In the genomic region with DNA sequence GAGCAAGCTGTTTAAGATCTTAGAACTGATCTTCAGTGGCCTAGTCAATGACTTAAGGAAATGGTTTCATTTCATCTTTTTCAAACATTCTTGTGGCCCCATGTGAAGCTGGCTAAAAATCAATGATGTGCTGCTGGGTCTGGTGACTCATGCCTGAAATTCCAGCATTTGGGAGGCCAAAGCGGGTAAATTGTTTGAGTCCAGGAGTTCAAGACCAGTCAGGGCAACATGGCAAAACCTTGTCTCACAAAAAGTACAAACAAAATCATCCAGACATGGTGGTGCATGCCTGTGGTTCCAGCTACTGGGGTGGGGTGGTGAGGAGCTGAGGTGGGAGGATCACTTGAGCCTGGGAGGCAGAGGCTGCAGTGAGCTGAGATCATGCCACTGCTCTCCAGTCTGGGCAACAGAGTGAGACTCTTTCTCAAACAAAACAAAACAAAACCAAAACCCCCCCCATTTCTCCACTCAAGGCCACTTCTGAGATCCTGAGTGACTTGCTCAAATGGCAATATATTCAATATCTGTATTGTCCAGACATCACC, we compare ENCODE assay signal across 1 cellular context.
TF ChIP-seq lines count a peak whose summit lies in the region.

No MANE protein-coding gene starts in this region.

TF ChIP-seq in HepG2, 621 proteins besides CTCF, POLR2A, EP300 and RAD21 (continued from another document and continues in another):
- TF ChIP-seq, protein P1, sequence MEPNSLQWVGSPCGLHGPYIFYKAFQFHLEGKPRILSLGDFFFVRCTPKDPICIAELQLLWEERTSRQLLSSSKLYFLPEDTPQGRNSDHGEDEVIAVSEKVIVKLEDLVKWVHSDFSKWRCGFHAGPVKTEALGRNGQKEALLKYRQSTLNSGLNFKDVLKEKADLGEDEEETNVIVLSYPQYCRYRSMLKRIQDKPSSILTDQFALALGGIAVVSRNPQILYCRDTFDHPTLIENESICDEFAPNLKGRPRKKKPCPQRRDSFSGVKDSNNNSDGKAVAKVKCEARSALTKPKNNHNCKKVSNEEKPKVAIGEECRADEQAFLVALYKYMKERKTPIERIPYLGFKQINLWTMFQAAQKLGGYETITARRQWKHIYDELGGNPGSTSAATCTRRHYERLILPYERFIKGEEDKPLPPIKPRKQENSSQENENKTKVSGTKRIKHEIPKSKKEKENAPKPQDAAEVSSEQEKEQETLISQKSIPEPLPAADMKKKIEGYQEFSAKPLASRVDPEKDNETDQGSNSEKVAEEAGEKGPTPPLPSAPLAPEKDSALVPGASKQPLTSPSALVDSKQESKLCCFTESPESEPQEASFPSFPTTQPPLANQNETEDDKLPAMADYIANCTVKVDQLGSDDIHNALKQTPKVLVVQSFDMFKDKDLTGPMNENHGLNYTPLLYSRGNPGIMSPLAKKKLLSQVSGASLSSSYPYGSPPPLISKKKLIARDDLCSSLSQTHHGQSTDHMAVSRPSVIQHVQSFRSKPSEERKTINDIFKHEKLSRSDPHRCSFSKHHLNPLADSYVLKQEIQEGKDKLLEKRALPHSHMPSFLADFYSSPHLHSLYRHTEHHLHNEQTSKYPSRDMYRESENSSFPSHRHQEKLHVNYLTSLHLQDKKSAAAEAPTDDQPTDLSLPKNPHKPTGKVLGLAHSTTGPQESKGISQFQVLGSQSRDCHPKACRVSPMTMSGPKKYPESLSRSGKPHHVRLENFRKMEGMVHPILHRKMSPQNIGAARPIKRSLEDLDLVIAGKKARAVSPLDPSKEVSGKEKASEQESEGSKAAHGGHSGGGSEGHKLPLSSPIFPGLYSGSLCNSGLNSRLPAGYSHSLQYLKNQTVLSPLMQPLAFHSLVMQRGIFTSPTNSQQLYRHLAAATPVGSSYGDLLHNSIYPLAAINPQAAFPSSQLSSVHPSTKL (CRISPR knock-in tag; IDR thresholded peaks at IDR 0.05): peak; percentile 58; the same call in 1 of the 2 replicates
- no peak for TF ChIP-seq ZNF556 (CRISPR knock-in tag; IDR thresholded peaks at IDR 0.05; ENCODE audit: borderline replicate concordance)
- no peak; the same call in 1 of the 2 replicates for TF ChIP-seq HOXA3 (CRISPR knock-in tag; IDR thresholded peaks at IDR 0.05)
- TF ChIP-seq, protein P2, sequence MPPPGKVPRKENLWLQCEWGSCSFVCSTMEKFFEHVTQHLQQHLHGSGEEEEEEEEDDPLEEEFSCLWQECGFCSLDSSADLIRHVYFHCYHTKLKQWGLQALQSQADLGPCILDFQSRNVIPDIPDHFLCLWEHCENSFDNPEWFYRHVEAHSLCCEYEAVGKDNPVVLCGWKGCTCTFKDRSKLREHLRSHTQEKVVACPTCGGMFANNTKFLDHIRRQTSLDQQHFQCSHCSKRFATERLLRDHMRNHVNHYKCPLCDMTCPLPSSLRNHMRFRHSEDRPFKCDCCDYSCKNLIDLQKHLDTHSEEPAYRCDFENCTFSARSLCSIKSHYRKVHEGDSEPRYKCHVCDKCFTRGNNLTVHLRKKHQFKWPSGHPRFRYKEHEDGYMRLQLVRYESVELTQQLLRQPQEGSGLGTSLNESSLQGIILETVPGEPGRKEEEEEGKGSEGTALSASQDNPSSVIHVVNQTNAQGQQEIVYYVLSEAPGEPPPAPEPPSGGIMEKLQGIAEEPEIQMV (CRISPR knock-in tag; IDR thresholded peaks at IDR 0.05; ENCODE audit: low read depth): no peak
- TF ChIP-seq ZNF619 (CRISPR knock-in tag; IDR thresholded peaks at IDR 0.05): no peak
- TF ChIP-seq, protein P3, sequence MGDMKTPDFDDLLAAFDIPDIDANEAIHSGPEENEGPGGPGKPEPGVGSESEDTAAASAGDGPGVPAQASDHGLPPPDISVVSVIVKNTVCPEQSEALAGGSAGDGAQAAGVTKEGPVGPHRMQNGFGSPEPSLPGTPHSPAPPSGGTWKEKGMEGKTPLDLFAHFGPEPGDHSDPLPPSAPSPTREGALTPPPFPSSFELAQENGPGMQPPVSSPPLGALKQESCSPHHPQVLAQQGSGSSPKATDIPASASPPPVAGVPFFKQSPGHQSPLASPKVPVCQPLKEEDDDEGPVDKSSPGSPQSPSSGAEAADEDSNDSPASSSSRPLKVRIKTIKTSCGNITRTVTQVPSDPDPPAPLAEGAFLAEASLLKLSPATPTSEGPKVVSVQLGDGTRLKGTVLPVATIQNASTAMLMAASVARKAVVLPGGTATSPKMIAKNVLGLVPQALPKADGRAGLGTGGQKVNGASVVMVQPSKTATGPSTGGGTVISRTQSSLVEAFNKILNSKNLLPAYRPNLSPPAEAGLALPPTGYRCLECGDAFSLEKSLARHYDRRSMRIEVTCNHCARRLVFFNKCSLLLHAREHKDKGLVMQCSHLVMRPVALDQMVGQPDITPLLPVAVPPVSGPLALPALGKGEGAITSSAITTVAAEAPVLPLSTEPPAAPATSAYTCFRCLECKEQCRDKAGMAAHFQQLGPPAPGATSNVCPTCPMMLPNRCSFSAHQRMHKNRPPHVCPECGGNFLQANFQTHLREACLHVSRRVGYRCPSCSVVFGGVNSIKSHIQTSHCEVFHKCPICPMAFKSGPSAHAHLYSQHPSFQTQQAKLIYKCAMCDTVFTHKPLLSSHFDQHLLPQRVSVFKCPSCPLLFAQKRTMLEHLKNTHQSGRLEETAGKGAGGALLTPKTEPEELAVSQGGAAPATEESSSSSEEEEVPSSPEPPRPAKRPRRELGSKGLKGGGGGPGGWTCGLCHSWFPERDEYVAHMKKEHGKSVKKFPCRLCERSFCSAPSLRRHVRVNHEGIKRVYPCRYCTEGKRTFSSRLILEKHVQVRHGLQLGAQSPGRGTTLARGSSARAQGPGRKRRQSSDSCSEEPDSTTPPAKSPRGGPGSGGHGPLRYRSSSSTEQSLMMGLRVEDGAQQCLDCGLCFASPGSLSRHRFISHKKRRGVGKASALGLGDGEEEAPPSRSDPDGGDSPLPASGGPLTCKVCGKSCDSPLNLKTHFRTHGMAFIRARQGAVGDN (CRISPR knock-in tag; IDR thresholded peaks at IDR 0.05): no peak
- TF ChIP-seq, protein P4, sequence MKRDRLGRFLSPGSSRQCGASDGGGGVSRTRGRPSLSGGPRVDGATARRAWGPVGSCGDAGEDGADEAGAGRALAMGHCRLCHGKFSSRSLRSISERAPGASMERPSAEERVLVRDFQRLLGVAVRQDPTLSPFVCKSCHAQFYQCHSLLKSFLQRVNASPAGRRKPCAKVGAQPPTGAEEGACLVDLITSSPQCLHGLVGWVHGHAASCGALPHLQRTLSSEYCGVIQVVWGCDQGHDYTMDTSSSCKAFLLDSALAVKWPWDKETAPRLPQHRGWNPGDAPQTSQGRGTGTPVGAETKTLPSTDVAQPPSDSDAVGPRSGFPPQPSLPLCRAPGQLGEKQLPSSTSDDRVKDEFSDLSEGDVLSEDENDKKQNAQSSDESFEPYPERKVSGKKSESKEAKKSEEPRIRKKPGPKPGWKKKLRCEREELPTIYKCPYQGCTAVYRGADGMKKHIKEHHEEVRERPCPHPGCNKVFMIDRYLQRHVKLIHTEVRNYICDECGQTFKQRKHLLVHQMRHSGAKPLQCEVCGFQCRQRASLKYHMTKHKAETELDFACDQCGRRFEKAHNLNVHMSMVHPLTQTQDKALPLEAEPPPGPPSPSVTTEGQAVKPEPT (CRISPR knock-in tag; IDR thresholded peaks at IDR 0.05; ENCODE audit: low read depth): no peak
- TF ChIP-seq EZH2 (conservative IDR thresholded peaks at IDR 0.05; ENCODE audit: low read depth, low read length): no peak
- TF ChIP-seq JARID2 (CRISPR knock-in tag; IDR thresholded peaks at IDR 0.05; ENCODE audit: insufficient replicate concordance): no peak
- no peak for TF ChIP-seq ZNF20 (CRISPR knock-in tag; IDR thresholded peaks at IDR 0.05)
- TF ChIP-seq ZFP1 (CRISPR knock-in tag; IDR thresholded peaks at IDR 0.05): no peak
- TF ChIP-seq TEAD3 (CRISPR knock-in tag; optimal IDR thresholded peaks at IDR 0.05; ENCODE audit: borderline replicate concordance): peak; percentile 91
- TF ChIP-seq, protein P5, sequence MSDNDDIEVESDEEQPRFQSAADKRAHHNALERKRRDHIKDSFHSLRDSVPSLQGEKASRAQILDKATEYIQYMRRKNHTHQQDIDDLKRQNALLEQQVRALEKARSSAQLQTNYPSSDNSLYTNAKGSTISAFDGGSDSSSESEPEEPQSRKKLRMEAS (IDR thresholded peaks at IDR 0.05): 0 out of 2 replicates have a peak, but pooled peaks have one; percentile 17
- TF ChIP-seq NFYB (CRISPR knock-in tag; IDR thresholded peaks at IDR 0.05): no peak
- TF ChIP-seq, protein P6, sequence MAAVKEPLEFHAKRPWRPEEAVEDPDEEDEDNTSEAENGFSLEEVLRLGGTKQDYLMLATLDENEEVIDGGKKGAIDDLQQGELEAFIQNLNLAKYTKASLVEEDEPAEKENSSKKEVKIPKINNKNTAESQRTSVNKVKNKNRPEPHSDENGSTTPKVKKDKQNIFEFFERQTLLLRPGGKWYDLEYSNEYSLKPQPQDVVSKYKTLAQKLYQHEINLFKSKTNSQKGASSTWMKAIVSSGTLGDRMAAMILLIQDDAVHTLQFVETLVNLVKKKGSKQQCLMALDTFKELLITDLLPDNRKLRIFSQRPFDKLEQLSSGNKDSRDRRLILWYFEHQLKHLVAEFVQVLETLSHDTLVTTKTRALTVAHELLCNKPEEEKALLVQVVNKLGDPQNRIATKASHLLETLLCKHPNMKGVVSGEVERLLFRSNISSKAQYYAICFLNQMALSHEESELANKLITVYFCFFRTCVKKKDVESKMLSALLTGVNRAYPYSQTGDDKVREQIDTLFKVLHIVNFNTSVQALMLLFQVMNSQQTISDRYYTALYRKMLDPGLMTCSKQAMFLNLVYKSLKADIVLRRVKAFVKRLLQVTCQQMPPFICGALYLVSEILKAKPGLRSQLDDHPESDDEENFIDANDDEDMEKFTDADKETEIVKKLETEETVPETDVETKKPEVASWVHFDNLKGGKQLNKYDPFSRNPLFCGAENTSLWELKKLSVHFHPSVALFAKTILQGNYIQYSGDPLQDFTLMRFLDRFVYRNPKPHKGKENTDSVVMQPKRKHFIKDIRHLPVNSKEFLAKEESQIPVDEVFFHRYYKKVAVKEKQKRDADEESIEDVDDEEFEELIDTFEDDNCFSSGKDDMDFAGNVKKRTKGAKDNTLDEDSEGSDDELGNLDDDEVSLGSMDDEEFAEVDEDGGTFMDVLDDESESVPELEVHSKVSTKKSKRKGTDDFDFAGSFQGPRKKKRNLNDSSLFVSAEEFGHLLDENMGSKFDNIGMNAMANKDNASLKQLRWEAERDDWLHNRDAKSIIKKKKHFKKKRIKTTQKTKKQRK (IDR thresholded peaks at IDR 0.05; ENCODE audit: low read length): no peak
- TF ChIP-seq ISX (CRISPR knock-in tag; conservative IDR thresholded peaks at IDR 0.05): no peak
- no peak for TF ChIP-seq SOX13 (IDR thresholded peaks at IDR 0.05)
- TF ChIP-seq SOX13 (CRISPR knock-in tag; conservative IDR thresholded peaks at IDR 0.05 in 1 of 2, IDR thresholded peaks at IDR 0.05 in 1 of 2): no peak
- TF ChIP-seq, protein P7, sequence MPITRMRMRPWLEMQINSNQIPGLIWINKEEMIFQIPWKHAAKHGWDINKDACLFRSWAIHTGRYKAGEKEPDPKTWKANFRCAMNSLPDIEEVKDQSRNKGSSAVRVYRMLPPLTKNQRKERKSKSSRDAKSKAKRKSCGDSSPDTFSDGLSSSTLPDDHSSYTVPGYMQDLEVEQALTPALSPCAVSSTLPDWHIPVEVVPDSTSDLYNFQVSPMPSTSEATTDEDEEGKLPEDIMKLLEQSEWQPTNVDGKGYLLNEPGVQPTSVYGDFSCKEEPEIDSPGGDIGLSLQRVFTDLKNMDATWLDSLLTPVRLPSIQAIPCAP (CRISPR knock-in tag; IDR thresholded peaks at IDR 0.05; ENCODE audit: low read depth): no peak
- TF ChIP-seq ARNTL (CRISPR knock-in tag; IDR thresholded peaks at IDR 0.05): peak; percentile 44; the same call in 1 of the 2 replicates
- TF ChIP-seq, protein P8, sequence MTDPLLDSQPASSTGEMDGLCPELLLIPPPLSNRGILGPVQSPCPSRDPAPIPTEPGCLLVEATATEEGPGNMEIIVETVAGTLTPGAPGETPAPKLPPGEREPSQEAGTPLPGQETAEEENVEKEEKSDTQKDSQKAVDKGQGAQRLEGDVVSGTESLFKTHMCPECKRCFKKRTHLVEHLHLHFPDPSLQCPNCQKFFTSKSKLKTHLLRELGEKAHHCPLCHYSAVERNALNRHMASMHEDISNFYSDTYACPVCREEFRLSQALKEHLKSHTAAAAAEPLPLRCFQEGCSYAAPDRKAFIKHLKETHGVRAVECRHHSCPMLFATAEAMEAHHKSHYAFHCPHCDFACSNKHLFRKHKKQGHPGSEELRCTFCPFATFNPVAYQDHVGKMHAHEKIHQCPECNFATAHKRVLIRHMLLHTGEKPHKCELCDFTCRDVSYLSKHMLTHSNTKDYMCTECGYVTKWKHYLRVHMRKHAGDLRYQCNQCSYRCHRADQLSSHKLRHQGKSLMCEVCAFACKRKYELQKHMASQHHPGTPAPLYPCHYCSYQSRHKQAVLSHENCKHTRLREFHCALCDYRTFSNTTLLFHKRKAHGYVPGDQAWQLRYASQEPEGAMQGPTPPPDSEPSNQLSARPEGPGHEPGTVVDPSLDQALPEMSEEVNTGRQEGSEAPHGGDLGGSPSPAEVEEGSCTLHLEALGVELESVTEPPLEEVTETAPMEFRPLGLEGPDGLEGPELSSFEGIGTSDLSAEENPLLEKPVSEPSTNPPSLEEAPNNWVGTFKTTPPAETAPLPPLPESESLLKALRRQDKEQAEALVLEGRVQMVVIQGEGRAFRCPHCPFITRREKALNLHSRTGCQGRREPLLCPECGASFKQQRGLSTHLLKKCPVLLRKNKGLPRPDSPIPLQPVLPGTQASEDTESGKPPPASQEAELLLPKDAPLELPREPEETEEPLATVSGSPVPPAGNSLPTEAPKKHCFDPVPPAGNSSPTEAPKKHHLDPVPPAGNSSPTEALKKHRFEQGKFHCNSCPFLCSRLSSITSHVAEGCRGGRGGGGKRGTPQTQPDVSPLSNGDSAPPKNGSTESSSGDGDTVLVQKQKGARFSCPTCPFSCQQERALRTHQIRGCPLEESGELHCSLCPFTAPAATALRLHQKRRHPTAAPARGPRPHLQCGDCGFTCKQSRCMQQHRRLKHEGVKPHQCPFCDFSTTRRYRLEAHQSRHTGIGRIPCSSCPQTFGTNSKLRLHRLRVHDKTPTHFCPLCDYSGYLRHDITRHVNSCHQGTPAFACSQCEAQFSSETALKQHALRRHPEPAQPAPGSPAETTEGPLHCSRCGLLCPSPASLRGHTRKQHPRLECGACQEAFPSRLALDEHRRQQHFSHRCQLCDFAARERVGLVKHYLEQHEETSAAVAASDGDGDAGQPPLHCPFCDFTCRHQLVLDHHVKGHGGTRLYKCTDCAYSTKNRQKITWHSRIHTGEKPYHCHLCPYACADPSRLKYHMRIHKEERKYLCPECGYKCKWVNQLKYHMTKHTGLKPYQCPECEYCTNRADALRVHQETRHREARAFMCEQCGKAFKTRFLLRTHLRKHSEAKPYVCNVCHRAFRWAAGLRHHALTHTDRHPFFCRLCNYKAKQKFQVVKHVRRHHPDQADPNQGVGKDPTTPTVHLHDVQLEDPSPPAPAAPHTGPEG (CRISPR knock-in tag; IDR thresholded peaks at IDR 0.05): no peak
- no peak for TF ChIP-seq PCBP1 (IDR thresholded peaks at IDR 0.05; ENCODE audit: borderline replicate concordance, low read depth, low read length)
- TF ChIP-seq BORCS8-MEF2B (CRISPR knock-in tag; IDR thresholded peaks at IDR 0.05): no peak
- TF ChIP-seq HNF4A (CRISPR knock-in tag; IDR thresholded peaks at IDR 0.05): peak; percentile 61
- peak; percentile 62; the same call in 1 of the 2 replicates for TF ChIP-seq ZNF292 (CRISPR knock-in tag; IDR thresholded peaks at IDR 0.05; ENCODE audit: borderline replicate concordance, low read depth)
- TF ChIP-seq, protein P9, sequence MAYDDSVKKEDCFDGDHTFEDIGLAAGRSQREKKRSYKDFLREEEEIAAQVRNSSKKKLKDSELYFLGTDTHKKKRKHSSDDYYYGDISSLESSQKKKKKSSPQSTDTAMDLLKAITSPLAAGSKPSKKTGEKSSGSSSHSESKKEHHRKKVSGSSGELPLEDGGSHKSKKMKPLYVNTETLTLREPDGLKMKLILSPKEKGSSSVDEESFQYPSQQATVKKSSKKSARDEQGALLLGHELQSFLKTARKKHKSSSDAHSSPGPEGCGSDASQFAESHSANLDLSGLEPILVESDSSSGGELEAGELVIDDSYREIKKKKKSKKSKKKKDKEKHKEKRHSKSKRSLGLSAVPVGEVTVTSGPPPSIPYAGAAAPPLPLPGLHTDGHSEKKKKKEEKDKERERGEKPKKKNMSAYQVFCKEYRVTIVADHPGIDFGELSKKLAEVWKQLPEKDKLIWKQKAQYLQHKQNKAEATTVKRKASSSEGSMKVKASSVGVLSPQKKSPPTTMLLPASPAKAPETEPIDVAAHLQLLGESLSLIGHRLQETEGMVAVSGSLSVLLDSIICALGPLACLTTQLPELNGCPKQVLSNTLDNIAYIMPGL (CRISPR knock-in tag; IDR thresholded peaks at IDR 0.05; ENCODE audit: borderline replicate concordance in 1 of 2, low read depth in 1 of 2): no peak
